In the genomic region with DNA sequence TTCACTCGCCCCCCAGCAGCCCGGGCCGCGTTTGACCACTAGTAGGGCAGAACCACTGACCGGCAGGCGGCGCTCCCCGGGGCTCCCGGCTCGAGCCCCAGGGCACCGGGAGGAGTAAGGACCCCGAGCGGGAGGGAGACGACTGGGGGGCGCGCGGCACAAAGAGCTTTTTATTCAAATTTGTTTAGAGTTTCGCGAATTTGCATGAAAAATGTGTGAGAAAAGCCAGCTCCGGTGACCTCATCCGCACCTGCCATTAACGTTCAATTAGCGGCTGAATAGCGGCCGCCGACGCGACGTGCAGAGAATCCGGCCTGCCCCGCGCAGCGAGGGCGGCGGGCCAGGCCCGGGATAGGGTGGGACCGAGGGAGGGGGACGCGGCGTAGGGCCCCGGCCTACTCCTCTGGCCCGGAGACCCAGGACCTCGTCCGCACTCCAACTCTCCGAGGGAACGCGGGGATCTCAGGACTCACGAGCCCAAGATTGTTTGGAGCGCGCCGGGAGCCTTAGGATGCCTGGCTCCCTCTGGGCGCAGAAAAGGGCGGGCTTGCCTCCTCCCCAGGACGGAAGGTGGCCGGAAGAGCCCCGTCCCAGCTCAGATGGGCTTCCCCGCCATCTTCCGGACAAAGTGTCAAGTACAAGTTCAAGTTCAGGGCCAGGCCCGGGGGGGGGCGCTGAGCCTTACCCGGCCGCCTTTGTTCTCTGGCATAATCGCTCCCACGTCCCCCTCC, we compare ENCODE assay signal across 9 cellular contexts.
DNase-seq lines count a peak whose midpoint lies in the region; ATAC-seq and TF ChIP-seq lines count a peak whose summit lies in the region.
"Had no signal": no experiment of that assay in that cellular context is flagged by ENCODE, and none has a peak within 500 bp of the region (broad histone marks: within the 10 kb centered on the region; RNA-seq: fewer than 3 reads in every experiment).

No MANE protein-coding gene starts in this region.

- H3K4me1 Mint-ChIP-seq in GM23338 (peaks cover 26% of the 10 kb centered on the region), activated B cell treated with CpG ODN at 0.5 μM for 24 hours (peaks cover 21% of the 10 kb centered on the region)

- peaks cover 99% of the 10 kb centered on the region for H3K27me3 Mint-ChIP-seq in GM23338 (ENCODE audit: insufficient read depth, low read depth, poor library complexity)
- H3K27me3 Mint-ChIP-seq in activated B cell treated with CpG ODN at 0.5 μM for 24 hours, result peaks cover 50% of the 10 kb centered on the region

- H3K36me3 ChIP-seq in GM23338 (ENCODE audit: insufficient read depth) (no peaks in the 10 kb centered on the region; the same call in 1 of the 2 replicates), parathyroid adenoma (ENCODE audit: control insufficient read depth, insufficient read depth, low read length) (no peaks in the 10 kb centered on the region)

- peak; percentile 64 to 73 for TF ChIP-seq CTCF in GM23338 (conservative IDR thresholded peaks at IDR 0.05; ENCODE audit: low read depth in 2 of 2)
- TF ChIP-seq CTCF in activated B cell treated with CpG ODN at 0.5 μM for 24 hours (IDR thresholded peaks at IDR 0.05), result no peak
- TF ChIP-seq CTCF in fibroblast of pulmonary artery (IDR thresholded peaks at IDR 0.05; ENCODE audit: low read length, missing control alignments), result peak; percentile 32
- no peak for TF ChIP-seq CTCF in parathyroid adenoma (IDR thresholded peaks at IDR 0.05)

- intact Hi-C loops in activated B cell treated with CpG ODN at 0.5 μM for 24 hours (cut with micrococcal nuclease), result loop anchor here (1.0 to 2.0 kb wide), 3 partner anchors 21 to 65 kb away; a partner anchor contains a TSS

- peaks cover 59% of the 10 kb centered on the region for H4K20me1 ChIP-seq in GM23338 (replicated peaks; ENCODE audit: insufficient read depth)

- no peaks in the 10 kb centered on the region for H3K9me2 ChIP-seq in GM23338 (ENCODE audit: insufficient read depth)

- peaks cover 31% of the 10 kb centered on the region for H3F3A ChIP-seq in GM23338 (replicated peaks; ENCODE audit: low read depth)

- no peak for DNase-seq in activated CD4-positive, CD25-positive, alpha-beta regulatory T cell treated with anti-CD3 and anti-CD28 coated beads, Interleukin-2, amount 50 U/mL, for 72 hours
- DNase-seq in GM23338 (ENCODE audit: low spot score), result peak; percentile 74
- DNase-seq in NCI-H1105 treated with DMSO at 0.1 percent for 48 hours (lab: John Stamatoyannopoulos, UW), result peak; percentile 33
- peak; percentile 35 for DNase-seq in activated B cell treated with CpG ODN at 0.5 μM for 24 hours
- no peak for DNase-seq in fibroblast of pulmonary artery (ENCODE audit: low read depth)
- DNase-seq in NCI-H2107 treated with DMSO at 0.1 percent for 48 hours (lab: John Stamatoyannopoulos, UW; ENCODE audit: unreplicated experiment), result no peak
- DNase-seq: DND-41 had no signal

- H3K4me3 ChIP-seq in GM23338 (peak overlapping the region; percentile 57), fibroblast of pulmonary artery (replicated peaks; ENCODE audit: low read depth, low read length) (no peak overlapping the region), parathyroid adenoma (ENCODE audit: low read depth, low read length) (no peak overlapping the region)

- H3K4me1 ChIP-seq in GM23338 (ENCODE audit: insufficient read depth) (peaks cover 34% of the 10 kb centered on the region), parathyroid adenoma (no peaks in the 10 kb centered on the region)

- H3K4me2 ChIP-seq in GM23338, result peak overlapping the region; percentile 79
- peak overlapping the region; percentile 55 for H3K4me2 ChIP-seq in parathyroid adenoma (ENCODE audit: low read length)

- H3K27ac Mint-ChIP-seq in GM23338 (no peak overlapping the region), activated B cell treated with CpG ODN at 0.5 μM for 24 hours (no peak overlapping the region)

- H3K9ac ChIP-seq in parathyroid adenoma, result no peak overlapping the region

- H3K4me3 Mint-ChIP-seq in GM23338 (peak overlapping the region; percentile 56), activated B cell treated with CpG ODN at 0.5 μM for 24 hours (peak overlapping the region; percentile 84)

- POLR2A ChIA-PET in activated B cell treated with CpG ODN at 0.5 μM for 24 hours (lab: Charles Lee), result interaction anchor here (0.6 to 1.6 kb wide), 3 partner anchors 10 to 28 kb away, joined by 3 read pairs; no protein-coding TSS in a partner anchor

- no peak overlapping the region for H3K27ac ChIP-seq in GM23338 (ENCODE audit: low read depth)
- no peak overlapping the region for H3K27ac ChIP-seq in parathyroid adenoma

- CTCF ChIA-PET in activated B cell treated with CpG ODN at 0.5 μM for 24 hours (lab: Charles Lee), result interaction anchor here (0.6 to 5.8 kb wide), 6 partner anchors 9 to 193 kb away, joined by 3 to 27 read pairs (median 3); no protein-coding TSS in a partner anchor

- H3K79me2 ChIP-seq in GM23338 (replicated peaks; ENCODE audit: insufficient read depth) (no peaks in the 10 kb centered on the region), parathyroid adenoma (no peaks in the 10 kb centered on the region)

- H2AFZ ChIP-seq in GM23338 (no peak overlapping the region), parathyroid adenoma (no peak overlapping the region)

- peak; percentile 56 to 61 for ATAC-seq in activated CD4-positive, CD25-positive, alpha-beta regulatory T cell treated with anti-CD3 and anti-CD28 coated beads, Interleukin-2, amount 50 U/mL, for 24 hours
- ATAC-seq in GM23338, result peak; percentile 47
- ATAC-seq in activated B cell treated with CpG ODN at 0.5 μM for 24 hours (ENCODE audit: low read depth), result peak; percentile 76

- H3K36me3 Mint-ChIP-seq in GM23338 (ENCODE audit: low read depth) (no peaks in the 10 kb centered on the region), activated B cell treated with CpG ODN at 0.5 μM for 24 hours (ENCODE audit: low read depth) (no peaks in the 10 kb centered on the region)

- H3K9me3 Mint-ChIP-seq in GM23338 (no peaks in the 10 kb centered on the region), activated B cell treated with CpG ODN at 0.5 μM for 24 hours (no peaks in the 10 kb centered on the region)

- H3K9me3 ChIP-seq in parathyroid adenoma (ENCODE audit: control insufficient read depth, low read length), result no peaks in the 10 kb centered on the region

- H3K27me3 ChIP-seq in GM23338 (ENCODE audit: insufficient read depth) (peaks cover 100% of the 10 kb centered on the region), parathyroid adenoma (ENCODE audit: control insufficient read depth, insufficient read depth, low read length) (peaks cover 3% of the 10 kb centered on the region)

TF ChIP-seq in GM23338, 12 proteins besides CTCF, POLR2A, EP300 and RAD21:
- peak; percentile 47 for TF ChIP-seq EZH2phosphoT487 (IDR thresholded peaks at IDR 0.05; ENCODE audit: unreplicated experiment)
- no peak for TF ChIP-seq POLR2AphosphoS5 (IDR thresholded peaks at IDR 0.05; ENCODE audit: low read depth)
- TF ChIP-seq EZH2 (IDR thresholded peaks at IDR 0.05; ENCODE audit: low read depth, unreplicated experiment), result peak; percentile 22
TF ChIP-seq in GM23338: peak in this region for 2.

Comparison
In these comparisons a context has a peak if more than half of its experiments do, and no peak if none do; other contexts are left out.
1. DNase-seq: peak in GM23338 (single experiment), NCI-H1105 treated with DMSO at 0.1 percent for 48 hours (single experiment) and activated B cell treated with CpG ODN at 0.5 μM for 24 hours (single experiment); none in activated CD4-positive, CD25-positive, alpha-beta regulatory T cell treated with anti-CD3 and anti-CD28 coated beads, Interleukin-2, amount 50 U/mL, for 72 hours (single experiment), fibroblast of pulmonary artery (single experiment) and NCI-H2107 treated with DMSO at 0.1 percent for 48 hours (single experiment).
2. CTCF ChIP-seq: peak in GM23338 (2 of 2) and fibroblast of pulmonary artery (single experiment); none in activated B cell treated with CpG ODN at 0.5 μM for 24 hours (single experiment) and parathyroid adenoma (single experiment).
3. Peak in every context shown above with its lines, with median percentiles within 50 percentile points of each other: ATAC-seq.